8 cellular contexts compared by ENCODE assay signal in the genomic region with DNA sequence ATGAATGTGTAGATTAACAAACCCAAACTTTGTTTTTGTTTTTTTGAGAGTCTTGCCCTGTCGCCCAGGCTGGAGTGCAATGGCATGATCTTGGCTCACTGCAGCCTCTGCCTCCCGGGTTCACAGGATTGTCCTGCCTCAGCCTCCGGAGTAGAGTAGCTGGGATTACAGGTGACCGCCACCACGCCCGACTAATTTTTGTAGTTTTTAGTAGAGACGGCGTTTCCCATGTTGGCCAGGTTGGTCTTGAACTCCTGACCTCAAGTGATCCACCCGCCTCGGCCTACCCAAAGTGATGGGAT. TPM values are rescaled to one million over a fixed set of nuclear protein-coding genes. Genes with fewer than 3 reads are reported as not detected.
DNase-seq lines count a peak whose midpoint lies in the region; ATAC-seq and TF ChIP-seq lines count a peak whose summit lies in the region.
"Not testable (repeated sequence)": the region's sequence is repeated elsewhere in the genome, so short reads cannot be mapped to it uniquely, and the experiment has no call there.

No MANE protein-coding gene starts in this region.

- intact Hi-C loops in sigmoid colon (cut with DNase I): loop anchor here (5.0 to 10.0 kb wide), 2 partner anchors 195 to 1542 kb away; a partner anchor contains a TSS
- intact Hi-C loops in vagina (cut with DNase I): not testable (repeated sequence)

- peak overlapping the region; percentile 100 for H3K27ac Mint-ChIP-seq in activated CD8-positive, alpha-beta T cell treated with anti-CD3 and anti-CD28 coated beads, Interleukin-2, amount 10 ng/mL, durations not matched to agents 7 days and 5 days

- not testable (repeated sequence) for TF ChIP-seq POLR2A in gastroesophageal sphincter (IDR thresholded peaks at IDR 0.05); sigmoid colon (IDR thresholded peaks at IDR 0.05); vagina (IDR thresholded peaks at IDR 0.05)

- POLR2A ChIA-PET in activated CD8-positive, alpha-beta T cell treated with anti-CD3 and anti-CD28 coated beads, Interleukin-2, amount 10 ng/mL, durations not matched to agents 7 days and 5 days (lab: Charles Lee): interaction anchor here (0.6 to 2.8 kb wide), 17 partner anchors 8 to 766 kb away, joined by 3 to 42 read pairs (median 5); a partner anchor contains a TSS

- H3K4me3 Mint-ChIP-seq in activated CD8-positive, alpha-beta T cell treated with anti-CD3 and anti-CD28 coated beads, Interleukin-2, amount 10 ng/mL, durations not matched to agents 7 days and 5 days: peak overlapping the region; percentile 91

- TF ChIP-seq CTCF in DOHH2 (IDR thresholded peaks at IDR 0.05; ENCODE audit: low read depth, low read length, poor library complexity, severe bottlenecking); cardiac fibroblast (IDR thresholded peaks at IDR 0.05; ENCODE audit: low read depth, low read length); gastroesophageal sphincter (IDR thresholded peaks at IDR 0.05); sigmoid colon (IDR thresholded peaks at IDR 0.05); vagina (IDR thresholded peaks at IDR 0.05): not testable (repeated sequence)

- H3K4me3 ChIP-seq in DOHH2 (ENCODE audit: low read length): peak overlapping the region; percentile 88
- peak overlapping the region; percentile 54 to 99 for H3K4me3 ChIP-seq in cardiac fibroblast (replicated peaks in 1 of 2; ENCODE audit: low read depth in 2 of 2, low read length in 2 of 2)
- H3K4me3 ChIP-seq in gastroesophageal sphincter: peak overlapping the region; percentile 58 to 97
- peak overlapping the region; percentile 89 for H3K4me3 ChIP-seq in mesodermal cell (ENCODE audit: extremely low read depth, insufficient read depth, low read length, poor library complexity, severe bottlenecking)
- H3K4me3 ChIP-seq in sigmoid colon: peak overlapping the region; percentile 61 to 98 (median 86)
- peak overlapping the region; percentile 65 to 98 for H3K4me3 ChIP-seq in vagina

- H3K4me1 Mint-ChIP-seq in activated CD8-positive, alpha-beta T cell treated with anti-CD3 and anti-CD28 coated beads, Interleukin-2, amount 10 ng/mL, durations not matched to agents 7 days and 5 days (ENCODE audit: low read depth): peaks cover 31% of the 10 kb centered on the region

- H3K4me2 ChIP-seq in DOHH2 (ENCODE audit: low read length): peak overlapping the region; percentile 82

- not testable (repeated sequence) for TF ChIP-seq EP300 in gastroesophageal sphincter (IDR thresholded peaks at IDR 0.05); sigmoid colon (IDR thresholded peaks at IDR 0.05)

- H3K27ac ChIP-seq in DOHH2 (ENCODE audit: low read depth, low read length): peak overlapping the region; percentile 96
- peak overlapping the region; percentile 95 to 100 (median 99) for H3K27ac ChIP-seq in gastroesophageal sphincter
- peak overlapping the region; percentile 97 for H3K27ac ChIP-seq in mesodermal cell (ENCODE audit: low read depth, low read length, severe bottlenecking)
- H3K27ac ChIP-seq in sigmoid colon: peak overlapping the region; percentile 92 to 100 (median 98)
- H3K27ac ChIP-seq in vagina: peak overlapping the region; percentile 100

- H4K20me1 ChIP-seq in DOHH2 (ENCODE audit: control insufficient read depth, insufficient read depth, low read depth, low read length): not testable (repeated sequence)

- CTCF ChIA-PET in activated CD8-positive, alpha-beta T cell treated with anti-CD3 and anti-CD28 coated beads, Interleukin-2, amount 10 ng/mL, durations not matched to agents 7 days and 5 days (lab: Charles Lee): interaction anchor here (1.1 to 3.1 kb wide), 14 partner anchors 8 to 583 kb away, joined by 3 to 22 read pairs (median 6); a partner anchor contains a TSS

- H3F3A ChIP-seq in DOHH2 (ENCODE audit: control insufficient read depth, insufficient read depth): peaks cover 13% of the 10 kb centered on the region

- peaks cover 32% of the 10 kb centered on the region for H3K36me3 Mint-ChIP-seq in activated CD8-positive, alpha-beta T cell treated with anti-CD3 and anti-CD28 coated beads, Interleukin-2, amount 10 ng/mL, durations not matched to agents 7 days and 5 days (ENCODE audit: low read depth)

- not testable (repeated sequence) for H3K27me3 ChIP-seq in DOHH2 (ENCODE audit: control insufficient read depth, low read length); gastroesophageal sphincter; sigmoid colon; vagina

- not testable (repeated sequence) for H3K9me3 ChIP-seq in DOHH2 (ENCODE audit: control insufficient read depth, insufficient read depth, low read length); gastroesophageal sphincter; mesodermal cell (ENCODE audit: control insufficient read depth, low read length); sigmoid colon; vagina

- WGBS in gastroesophageal sphincter (ENCODE audit: low coverage in 1 of 2), 2 donors: 4 to 10% methylated on average over 5 to 8 of the region's 10 CpGs
- 49 to 58% methylated on average over 10 of the region's 10 CpGs for WGBS in mesodermal cell (ENCODE audit: insufficient coverage in 2 of 2), 2 experiments
- WGBS in sigmoid colon, 2 donors: 4 to 15% methylated on average over 10 of the region's 10 CpGs

- H3K9me2 ChIP-seq in DOHH2 (replicated peaks; ENCODE audit: control insufficient read depth, low read length): not testable (repeated sequence)

- peaks cover 38% of the 10 kb centered on the region for H3K36me3 ChIP-seq in DOHH2 (ENCODE audit: control insufficient read depth, low read length)
- H3K36me3 ChIP-seq in gastroesophageal sphincter: peaks cover 0 to 20% of the 10 kb centered on the region in 2 donors
- peaks cover 24% of the 10 kb centered on the region for H3K36me3 ChIP-seq in mesodermal cell (ENCODE audit: control insufficient read depth, insufficient read depth, low read length)
- peaks cover 0 to 23% (median 3%) of the 10 kb centered on the region in 4 donors for H3K36me3 ChIP-seq in sigmoid colon
- peaks cover 0 to 17% of the 10 kb centered on the region in 2 donors for H3K36me3 ChIP-seq in vagina

- H3K9me3 Mint-ChIP-seq in activated CD8-positive, alpha-beta T cell treated with anti-CD3 and anti-CD28 coated beads, Interleukin-2, amount 10 ng/mL, durations not matched to agents 7 days and 5 days (ENCODE audit: insufficient read depth): not testable (repeated sequence)

- DNase-seq in NCI-H510A (lab: John Stamatoyannopoulos, UW): peak; percentile 57
- not testable (repeated sequence) for DNase-seq in activated CD8-positive, alpha-beta T cell treated with anti-CD3 and anti-CD28 coated beads, Interleukin-2, amount 10 ng/mL, durations not matched to agents 7 days and 5 days; cardiac fibroblast (ENCODE audit: low read depth in 2 of 2); sigmoid colon; vagina (ENCODE audit: extremely low spot score in 2 of 2)

- peaks cover 66% of the 10 kb centered on the region for H3K4me1 ChIP-seq in DOHH2 (ENCODE audit: control insufficient read depth, low read length)
- peaks cover 0 to 41% (median 0%) of the 10 kb centered on the region in 3 donors for H3K4me1 ChIP-seq in gastroesophageal sphincter
- not testable (repeated sequence) for H3K4me1 ChIP-seq in mesodermal cell (ENCODE audit: control insufficient read depth, insufficient read depth, low read length, poor library complexity, severe bottlenecking)
- H3K4me1 ChIP-seq in sigmoid colon: peaks cover 0 to 27% (median 21%) of the 10 kb centered on the region in 4 donors
- peaks cover 38% of the 10 kb centered on the region for H3K4me1 ChIP-seq in vagina

- ATAC-seq in activated CD8-positive, alpha-beta T cell treated with anti-CD3 and anti-CD28 coated beads, Interleukin-2, amount 10 ng/mL, durations not matched to agents 7 days and 5 days; gastroesophageal sphincter: not testable (repeated sequence)

- not testable (repeated sequence) for H3K27me3 Mint-ChIP-seq in activated CD8-positive, alpha-beta T cell treated with anti-CD3 and anti-CD28 coated beads, Interleukin-2, amount 10 ng/mL, durations not matched to agents 7 days and 5 days (ENCODE audit: low read depth)

- peaks cover 43% of the 10 kb centered on the region for H3K79me2 ChIP-seq in DOHH2 (ENCODE audit: control insufficient read depth, low read length)

RNA-seq across cellular contexts. Expression of a gene that starts 0.8 kb away (rescaled TPM):
- 100 to 1,000 TPM; 213 to 234 TPM for total RNA-seq in activated CD8-positive, alpha-beta T cell treated with anti-CD3 and anti-CD28 coated beads, Interleukin-2, amount 10 ng/mL, durations not matched to agents 7 days and 5 days
- 10 to 100 TPM; 47.5 to 79.2 (median 57.4) TPM for total RNA-seq in gastroesophageal sphincter
- 80.4 TPM for polyA plus RNA-seq in mesodermal cell (2013, experiment 1 of 2)
- 63.6 TPM for polyA plus RNA-seq in mesodermal cell (2013, experiment 2 of 2)
- total RNA-seq in sigmoid colon: 10 to 100 TPM; 44.2 to 55.4 (median 47.8) TPM
- 10 to 100 TPM in 2 of 3 donors, 1 to 10 TPM in 1; 6.0 to 34.5 (median 20.8) TPM for polyA plus RNA-seq in sigmoid colon
- total RNA-seq in vagina: 75.9 TPM
